ENCODE assay signal across 8 cellular contexts in genomic region chr9:129737479-129738269, GRCh38. TPM values are rescaled to one million over a fixed set of nuclear protein-coding genes. Genes with fewer than 3 reads are reported as not detected.
DNase-seq lines count a peak whose midpoint lies in the region; ATAC-seq and TF ChIP-seq lines count a peak whose summit lies in the region.

No MANE protein-coding gene starts in this region.

- CTCF ChIA-PET in HEK293 (lab: Yijun Ruan, JAX) = interaction anchor here (0.6 to 9.7 kb wide), 43 partner anchors 9 to 657 kb away, joined by 3 to 220 read pairs (median 5); partner anchors contain the start of genes DOLPP1 and PTGES

- POLR2A ChIA-PET in HEK293 (lab: Yijun Ruan, JAX) = interaction anchor here (0.6 to 1.8 kb wide), 9 partner anchors 8 to 1489 kb away, joined by 3 to 17 read pairs (median 4); partner anchors contain the start of gene PTGES

- TF ChIP-seq POLR2A in body of pancreas (IDR thresholded peaks at IDR 0.05) = peak in 2 of 3 donors; percentile 46 to 61

- H3K36me3 ChIP-seq in HEK293 (ENCODE audit: control insufficient read depth in 2 of 2, insufficient read depth in 1 of 2, low read length in 2 of 2) = no peaks in the 10 kb centered on the region
- no peaks in the 10 kb centered on the region for H3K36me3 ChIP-seq in body of pancreas (replicated peaks in 1 of 2; ENCODE audit: insufficient read depth in 1 of 2, low read depth in 2 of 2)
- no peaks in the 10 kb centered on the region for H3K36me3 ChIP-seq in skeletal muscle tissue (ENCODE audit: control insufficient read depth in 3 of 3, insufficient read depth in 3 of 3, low read length in 3 of 3)

- H3K4me3 ChIP-seq in HEK293 (ENCODE audit: low read depth, low read length) (peak overlapping the region; percentile 40), body of pancreas (no peak overlapping the region), iPS-18c (ENCODE audit: insufficient read depth, low read depth, low read length) (peak overlapping the region; percentile 67), skeletal muscle tissue (ENCODE audit: low read length in 3 of 3) (peak overlapping the region; percentile 62 to 72 (median 71))

- ATAC-seq in body of pancreas = peak; percentile 94
- ATAC-seq in HG03045 (IDR thresholded peaks at IDR 0.05; ENCODE audit: unreplicated experiment) = no peak

- no peaks in the 10 kb centered on the region for H3K4me1 ChIP-seq in HEK293 (ENCODE audit: control insufficient read depth, insufficient read depth, low read length)
- H3K4me1 ChIP-seq in body of pancreas = peaks cover 14% of the 10 kb centered on the region
- H3K4me1 ChIP-seq in skeletal muscle tissue (ENCODE audit: control insufficient read depth in 3 of 3, insufficient read depth in 3 of 3, low read length in 3 of 3) = peaks cover 0 to 9% (median 6%) of the 10 kb centered on the region in 3 donors

- H3K27me3 ChIP-seq in body of pancreas (no peaks in the 10 kb centered on the region), skeletal muscle tissue (ENCODE audit: control insufficient read depth in 3 of 3, insufficient read depth in 3 of 3, low read length in 3 of 3) (peaks cover 3 to 12% (median 10%) of the 10 kb centered on the region in 3 donors)

- intact Hi-C loops in body of pancreas (cut with DNase I) = loop anchor here (5.0 kb wide), 1 partner anchor 45 kb away; no protein-coding TSS in a partner anchor

- H3K9me3 ChIP-seq in HEK293 (ENCODE audit: control insufficient read depth, insufficient read depth, low read depth, low read length) = no peaks in the 10 kb centered on the region
- H3K9me3 ChIP-seq in body of pancreas = no peaks in the 10 kb centered on the region
- peaks cover 2% of the 10 kb centered on the region for H3K9me3 ChIP-seq in iPS-18c (ENCODE audit: control insufficient read depth, insufficient read depth, low read length)
- no peaks in the 10 kb centered on the region for H3K9me3 ChIP-seq in skeletal muscle tissue (ENCODE audit: control insufficient read depth in 3 of 3, low read length in 3 of 3)

- DNase-seq in DMS53 (lab: John Stamatoyannopoulos, UW) = peak; percentile 89
- peak; percentile 36 for DNase-seq in NCI-H1694 treated with DMSO at 0.1 percent for 48 hours (lab: John Stamatoyannopoulos, UW)
- peak; percentile 79 for DNase-seq in UCSD-AML1 (lab: John Stamatoyannopoulos, UW; ENCODE audit: unreplicated experiment)
- peak; percentile 86 to 90 (median 87) for DNase-seq in body of pancreas

- H3K27ac ChIP-seq in HEK293 (ENCODE audit: extremely low read depth, low read depth, low read length) = no peak overlapping the region; the same call in 1 of the 2 replicates
- H3K27ac ChIP-seq in body of pancreas = peak overlapping the region in 3 of 4 donors; percentile 49 to 72 (median 72)
- H3K27ac ChIP-seq in skeletal muscle tissue (ENCODE audit: low read depth, low read length) = no peak overlapping the region

- peak overlapping the region; percentile 61 to 81 (median 74) for H3K9ac ChIP-seq in skeletal muscle tissue (ENCODE audit: low read depth in 1 of 3, low read length in 3 of 3)

- TF ChIP-seq CTCF in HEK293 (tag by site-specific recombination; IDR thresholded peaks at IDR 0.05) (peak; percentile 90), body of pancreas (IDR thresholded peaks at IDR 0.05) (peak; percentile 92 to 98 (median 96))

- 2 to 7% methylated on average over 3 to 46 of the region's 46 CpGs for WGBS in body of pancreas, 2 donors

TF ChIP-seq in HEK293, 187 proteins besides CTCF, POLR2A, EP300 and RAD21 (continues in another document):
- TF ChIP-seq ZNF792 (tag by site-specific recombination; IDR thresholded peaks at IDR 0.05) (peak; percentile 98), ZNF514 (tag by site-specific recombination; IDR thresholded peaks at IDR 0.05) (no peak), ZNF777 (tag by site-specific recombination; IDR thresholded peaks at IDR 0.05; ENCODE audit: borderline replicate concordance) (0 out of 2 replicates have a peak, but pooled peaks have one; percentile 33), PRDM10 (tag by site-specific recombination; IDR thresholded peaks at IDR 0.05) (0 out of 2 replicates have a peak, but pooled peaks have one; percentile 18), SCRT1 (tag by site-specific recombination; IDR thresholded peaks at IDR 0.05; ENCODE audit: borderline replicate concordance) (no peak), ZNF37A (tag by site-specific recombination; IDR thresholded peaks at IDR 0.05) (no peak), ZNF324 (tag by site-specific recombination; IDR thresholded peaks at IDR 0.05) (no peak; the same call in 1 of the 2 replicates), ZNF558 (tag by site-specific recombination; IDR thresholded peaks at IDR 0.05) (no peak), ZBTB20 (tag by site-specific recombination; IDR thresholded peaks at IDR 0.05) (peak; percentile 59; the same call in 1 of the 2 replicates), ZNF843 (tag by site-specific recombination; IDR thresholded peaks at IDR 0.05) (no peak), ZNF518A (tag by site-specific recombination; conservative IDR thresholded peaks at IDR 0.05; ENCODE audit: low read depth) (peak; percentile 45; the same call in 1 of the 2 replicates), ZNF394 (tag by site-specific recombination; IDR thresholded peaks at IDR 0.05; ENCODE audit: borderline replicate concordance) (peak; percentile 72; the same call in 1 of the 2 replicates), ZNF561 (tag by site-specific recombination; IDR thresholded peaks at IDR 0.05; ENCODE audit: borderline replicate concordance) (peak; percentile 80; the same call in 1 of the 2 replicates), KLF17 (tag by site-specific recombination; IDR thresholded peaks at IDR 0.05) (peak; percentile 76)

RNA-seq across cellular contexts. Expression of gene PTGES, which starts 15.2 kb away (rescaled TPM):
- total RNA-seq in body of pancreas = under 1 TPM; 0.52 to 0.66 TPM
- 12.5 TPM for total RNA-seq in skeletal muscle tissue

Comparison
In these comparisons a context has a peak if more than half of its experiments do, and no peak if none do; other contexts are left out.
1. DNase-seq: peak in every context shown above with its lines; median percentile 89 in DMS53; 87 in body of pancreas; 79 in UCSD-AML1; 36 in NCI-H1694 treated with DMSO at 0.1 percent for 48 hours.
2. H3K27ac ChIP-seq: peak in body of pancreas (3 of 4); none in HEK293 (single experiment) and skeletal muscle tissue (single experiment).
3. H3K4me3 ChIP-seq: peak in HEK293 (single experiment), iPS-18c (single experiment) and skeletal muscle tissue (3 of 3); none in body of pancreas (0 of 2).